Comparison of ENCODE assay signal across 25 cellular contexts in genomic region chr3:48185129-48185528, GRCh38. TPM values are rescaled to one million over a fixed set of nuclear protein-coding genes. Genes with fewer than 3 reads are reported as not detected.
"Had no signal": no experiment of that assay in that cellular context is flagged by ENCODE, and none has a peak within 500 bp of the region (broad histone marks: within the 10 kb centered on the region; RNA-seq: fewer than 3 reads in every experiment).

No MANE protein-coding gene starts in this region.

- H3K4me3 ChIP-seq: left lung, mucosa of descending colon, right atrium auricular region, thyroid gland, uterus had no signal

- H3K9me3 ChIP-seq: left lung, mucosa of descending colon, right atrium auricular region, thyroid gland, uterus had no signal

- H3K36me3 ChIP-seq: right atrium auricular region, thyroid gland, uterus had no signal

- H3K27ac ChIP-seq: brain microvascular endothelial cell, left lung, right atrium auricular region, thyroid gland, uterus had no signal

- ATAC-seq: activated CD8-positive, alpha-beta T cell treated with anti-CD3 and anti-CD28 coated beads, Interleukin-2, amount 10 ng/mL, durations not matched to agents 7 days and 5 days; effector memory CD8-positive, alpha-beta T cell; left lung; mucosa of descending colon; naive thymus-derived CD4-positive, alpha-beta T cell; stimulated activated naive B cell treated with anti-CD40 and anti-IgM and Interleukin-4, amounts not matched to agents 10 μg/mL and 1 μg/mL and 100 μg/mL, for 72 hours had no signal

- H3K27me3 Mint-ChIP-seq: activated CD4-positive, alpha-beta T cell treated with anti-CD3 and anti-CD28 coated beads, Interleukin-2, amount 10 ng/mL, durations not matched to agents 24 days and 14 days had no signal

- H3K9me3 Mint-ChIP-seq: activated CD4-positive, alpha-beta T cell treated with anti-CD3 and anti-CD28 coated beads, Interleukin-2, amount 10 ng/mL, durations not matched to agents 24 days and 14 days; central memory CD8-positive, alpha-beta T cell; dendritic cell treated with granulocyte-macrophage colony-stimulating factor and Interleukin-4, amounts not matched to agents 40 ng/mL and 50 ng/mL, for 4 days; effector memory CD8-positive, alpha-beta T cell; naive thymus-derived CD4-positive, alpha-beta T cell; stimulated activated naive B cell treated with anti-CD40 and anti-IgM and Interleukin-4, amounts not matched to agents 10 μg/mL and 1 μg/mL and 100 μg/mL, for 72 hours; T-helper 2 cell treated with Interferon-gamma antibody and Interleukin-4, amounts not matched to agents 5 μg/mL and 100 μg/mL, for 36 hours had no signal

- H3K27me3 ChIP-seq: brain microvascular endothelial cell, left lung, right atrium auricular region, thyroid gland, uterus had no signal

- H3K27ac Mint-ChIP-seq: activated CD8-positive, alpha-beta T cell treated with anti-CD3 and anti-CD28 coated beads, Interleukin-2, amount 10 ng/mL, durations not matched to agents 7 days and 5 days; dendritic cell treated with granulocyte-macrophage colony-stimulating factor and Interleukin-4, amounts not matched to agents 40 ng/mL and 50 ng/mL, for 4 days; effector memory CD8-positive, alpha-beta T cell; stimulated activated naive B cell treated with anti-CD40 and anti-IgM and Interleukin-4, amounts not matched to agents 10 μg/mL and 1 μg/mL and 100 μg/mL, for 72 hours had no signal

- DNase-seq: activated CD4-positive, alpha-beta T cell treated with anti-CD3 and anti-CD28 coated beads, Interleukin-2, amount 10 ng/mL, durations not matched to agents 24 days and 14 days; activated CD4-positive, CD25-positive, alpha-beta regulatory T cell; activated CD8-positive, alpha-beta memory T cell treated with anti-CD3 and anti-CD28 coated beads, Interleukin-2, amount 50 U/mL, for 4 hours; activated CD8-positive, alpha-beta T cell treated with anti-CD3 and anti-CD28 coated beads, Interleukin-2, amount 10 ng/mL, durations not matched to agents 7 days and 5 days; activated naive CD4-positive, alpha-beta T cell treated with Interleukin-2 at 50 U/mL for 16 hours; anterior cingulate cortex; brain microvascular endothelial cell; effector memory CD8-positive, alpha-beta T cell; erythroblast; kidney; left lung; mucosa of descending colon; naive thymus-derived CD4-positive, alpha-beta T cell; occipital lobe; stimulated activated CD4-positive, alpha-beta T cell treated with anti-CD3 and anti-CD28 coated beads, Interleukin-15, amount 100 ng/mL, for 24 hours; stimulated activated CD4-positive, alpha-beta T cell treated with anti-CD3 and anti-CD28 coated beads, Interleukin-4, amount 100 ng/mL, for 1 hour; stimulated activated naive B cell treated with anti-CD40 and anti-IgM and Interleukin-4, amounts not matched to agents 10 μg/mL and 1 μg/mL and 100 μg/mL, for 72 hours; thyroid gland; uterus had no signal

- H3K4me3 Mint-ChIP-seq: central memory CD8-positive, alpha-beta T cell; dendritic cell treated with granulocyte-macrophage colony-stimulating factor and Interleukin-4, amounts not matched to agents 40 ng/mL and 50 ng/mL, for 4 days; effector memory CD8-positive, alpha-beta T cell; stimulated activated naive B cell treated with anti-CD40 and anti-IgM and Interleukin-4, amounts not matched to agents 10 μg/mL and 1 μg/mL and 100 μg/mL, for 72 hours had no signal

RNA-seq across cellular contexts. Expression of gene CAMP, which starts 38.2 kb away (rescaled TPM):
- total RNA-seq: activated CD4-positive, alpha-beta T cell treated with anti-CD3 and anti-CD28 coated beads, Interleukin-2, amount 10 ng/mL, durations not matched to agents 24 days and 14 days; activated CD8-positive, alpha-beta T cell treated with anti-CD3 and anti-CD28 coated beads, Interleukin-2, amount 10 ng/mL, durations not matched to agents 7 days and 5 days; kidney; mucosa of descending colon; occipital lobe; posterior vena cava; skeletal muscle tissue had no signal
